Comparison of ENCODE assay signal across 1 cellular context in the genomic region with DNA sequence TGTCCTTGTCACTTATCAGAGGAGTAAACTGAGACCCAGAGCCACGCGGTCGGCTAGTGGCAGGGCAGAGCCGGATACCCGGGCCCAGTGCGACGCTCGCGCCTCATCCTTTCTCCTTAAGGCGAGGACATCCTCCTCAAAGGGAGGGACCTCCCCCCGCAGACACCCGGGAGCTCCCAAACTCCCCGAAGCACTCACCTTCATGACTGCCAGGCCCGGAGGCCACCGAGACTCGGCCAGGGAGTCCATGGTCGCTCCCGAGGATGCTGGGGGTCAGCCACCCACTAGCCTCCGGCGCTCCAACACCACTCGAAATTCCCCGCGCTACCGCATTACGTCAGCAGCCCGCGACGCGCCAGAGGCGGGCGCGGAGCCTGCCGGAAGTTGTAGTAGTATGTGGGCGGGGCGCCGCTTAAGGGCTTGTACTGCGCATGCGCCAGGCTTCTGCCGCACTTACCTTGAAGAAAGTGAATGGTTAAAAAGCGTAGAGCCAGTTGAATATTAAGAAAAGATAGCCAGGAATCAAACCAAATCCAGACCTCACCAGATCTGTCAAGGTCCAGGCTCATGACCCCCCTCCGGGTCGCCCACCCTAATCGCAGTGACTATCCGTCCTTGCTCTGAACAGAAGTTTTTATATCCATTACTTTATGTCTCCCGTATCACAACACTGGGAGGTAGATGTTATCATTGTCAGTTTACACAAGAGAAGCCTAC.
TF ChIP-seq lines count a peak whose summit lies in the region.

A gene with protein sequence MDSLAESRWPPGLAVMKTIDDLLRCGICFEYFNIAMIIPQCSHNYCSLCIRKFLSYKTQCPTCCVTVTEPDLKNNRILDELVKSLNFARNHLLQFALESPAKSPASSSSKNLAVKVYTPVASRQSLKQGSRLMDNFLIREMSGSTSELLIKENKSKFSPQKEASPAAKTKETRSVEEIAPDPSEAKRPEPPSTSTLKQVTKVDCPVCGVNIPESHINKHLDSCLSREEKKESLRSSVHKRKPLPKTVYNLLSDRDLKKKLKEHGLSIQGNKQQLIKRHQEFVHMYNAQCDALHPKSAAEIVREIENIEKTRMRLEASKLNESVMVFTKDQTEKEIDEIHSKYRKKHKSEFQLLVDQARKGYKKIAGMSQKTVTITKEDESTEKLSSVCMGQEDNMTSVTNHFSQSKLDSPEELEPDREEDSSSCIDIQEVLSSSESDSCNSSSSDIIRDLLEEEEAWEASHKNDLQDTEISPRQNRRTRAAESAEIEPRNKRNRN (minus strand): TSS at position 336 of the 717 bp plus-strand sequence. CDS start 87 bp downstream, at position 249.

TF ChIP-seq in K562, 482 proteins besides CTCF, POLR2A, EP300 and RAD21 (continued from another document and continues in another):
- no peak for TF ChIP-seq XRCC5 (IDR thresholded peaks at IDR 0.05; ENCODE audit: low read depth, low read length)
- no peak for TF ChIP-seq PHB (CRISPR knock-in tag; IDR thresholded peaks at IDR 0.05)
- TF ChIP-seq, protein P1, sequence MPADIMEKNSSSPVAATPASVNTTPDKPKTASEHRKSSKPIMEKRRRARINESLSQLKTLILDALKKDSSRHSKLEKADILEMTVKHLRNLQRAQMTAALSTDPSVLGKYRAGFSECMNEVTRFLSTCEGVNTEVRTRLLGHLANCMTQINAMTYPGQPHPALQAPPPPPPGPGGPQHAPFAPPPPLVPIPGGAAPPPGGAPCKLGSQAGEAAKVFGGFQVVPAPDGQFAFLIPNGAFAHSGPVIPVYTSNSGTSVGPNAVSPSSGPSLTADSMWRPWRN (IDR thresholded peaks at IDR 0.05; ENCODE audit: low read depth): no peak
- no peak for TF ChIP-seq SMAD3 (CRISPR knock-in tag; conservative IDR thresholded peaks at IDR 0.05)
- TF ChIP-seq SMARCE1 (IDR thresholded peaks at IDR 0.05): no peak
- peak; percentile 50; the same call in 1 of the 2 replicates for TF ChIP-seq PML (IDR thresholded peaks at IDR 0.05; ENCODE audit: low read length)
- TF ChIP-seq ZNF124 (CRISPR knock-in tag; IDR thresholded peaks at IDR 0.05): no peak
- TF ChIP-seq HOXB6 (CRISPR knock-in tag; IDR thresholded peaks at IDR 0.05; ENCODE audit: borderline replicate concordance): no peak
- TF ChIP-seq, protein P2, sequence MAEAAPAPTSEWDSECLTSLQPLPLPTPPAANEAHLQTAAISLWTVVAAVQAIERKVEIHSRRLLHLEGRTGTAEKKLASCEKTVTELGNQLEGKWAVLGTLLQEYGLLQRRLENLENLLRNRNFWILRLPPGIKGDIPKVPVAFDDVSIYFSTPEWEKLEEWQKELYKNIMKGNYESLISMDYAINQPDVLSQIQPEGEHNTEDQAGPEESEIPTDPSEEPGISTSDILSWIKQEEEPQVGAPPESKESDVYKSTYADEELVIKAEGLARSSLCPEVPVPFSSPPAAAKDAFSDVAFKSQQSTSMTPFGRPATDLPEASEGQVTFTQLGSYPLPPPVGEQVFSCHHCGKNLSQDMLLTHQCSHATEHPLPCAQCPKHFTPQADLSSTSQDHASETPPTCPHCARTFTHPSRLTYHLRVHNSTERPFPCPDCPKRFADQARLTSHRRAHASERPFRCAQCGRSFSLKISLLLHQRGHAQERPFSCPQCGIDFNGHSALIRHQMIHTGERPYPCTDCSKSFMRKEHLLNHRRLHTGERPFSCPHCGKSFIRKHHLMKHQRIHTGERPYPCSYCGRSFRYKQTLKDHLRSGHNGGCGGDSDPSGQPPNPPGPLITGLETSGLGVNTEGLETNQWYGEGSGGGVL (CRISPR knock-in tag; IDR thresholded peaks at IDR 0.05): no peak
- TF ChIP-seq IFI16 (CRISPR knock-in tag; IDR thresholded peaks at IDR 0.05): no peak
- 0 out of 2 replicates have a peak, but pooled peaks have one; percentile 35 for TF ChIP-seq ZSCAN32 (CRISPR knock-in tag; IDR thresholded peaks at IDR 0.05)
- TF ChIP-seq TRIM24 (IDR thresholded peaks at IDR 0.05): no peak
- TF ChIP-seq SUPT5H (IDR thresholded peaks at IDR 0.05): peak; percentile 76
- no peak for TF ChIP-seq ESRRB (CRISPR knock-in tag; IDR thresholded peaks at IDR 0.05; ENCODE audit: borderline replicate concordance)
- TF ChIP-seq, protein P3, sequence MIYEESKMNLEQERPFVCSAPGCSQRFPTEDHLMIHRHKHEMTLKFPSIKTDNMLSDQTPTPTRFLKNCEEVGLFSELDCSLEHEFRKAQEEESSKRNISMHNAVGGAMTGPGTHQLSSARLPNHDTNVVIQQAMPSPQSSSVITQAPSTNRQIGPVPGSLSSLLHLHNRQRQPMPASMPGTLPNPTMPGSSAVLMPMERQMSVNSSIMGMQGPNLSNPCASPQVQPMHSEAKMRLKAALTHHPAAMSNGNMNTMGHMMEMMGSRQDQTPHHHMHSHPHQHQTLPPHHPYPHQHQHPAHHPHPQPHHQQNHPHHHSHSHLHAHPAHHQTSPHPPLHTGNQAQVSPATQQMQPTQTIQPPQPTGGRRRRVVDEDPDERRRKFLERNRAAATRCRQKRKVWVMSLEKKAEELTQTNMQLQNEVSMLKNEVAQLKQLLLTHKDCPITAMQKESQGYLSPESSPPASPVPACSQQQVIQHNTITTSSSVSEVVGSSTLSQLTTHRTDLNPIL (CRISPR knock-in tag; IDR thresholded peaks at IDR 0.05): no peak
- TF ChIP-seq ZNF785 (CRISPR knock-in tag; IDR thresholded peaks at IDR 0.05): no peak
- peak; percentile 100 for TF ChIP-seq CREM (IDR thresholded peaks at IDR 0.05; ENCODE audit: low read depth)
- TF ChIP-seq DMBX1 (CRISPR knock-in tag; IDR thresholded peaks at IDR 0.05; ENCODE audit: borderline replicate concordance): 0 out of 2 replicates have a peak, but pooled peaks have one; percentile 21
- no peak for TF ChIP-seq ASH1L (IDR thresholded peaks at IDR 0.05; ENCODE audit: borderline replicate concordance, low read depth, partially characterized antibody)
- TF ChIP-seq POLR2B (IDR thresholded peaks at IDR 0.05; ENCODE audit: low read depth, partially characterized antibody): peak; percentile 77
- TF ChIP-seq KAT2B (IDR thresholded peaks at IDR 0.05; ENCODE audit: low read depth, low read length): no peak
- peak; percentile 70 for TF ChIP-seq POU5F1 (IDR thresholded peaks at IDR 0.05; ENCODE audit: borderline replicate concordance, low read depth, low read length, partially characterized antibody)
- peak; percentile 93 for TF ChIP-seq MEIS2 (IDR thresholded peaks at IDR 0.05; ENCODE audit: partially characterized antibody)
- TF ChIP-seq ILK (tag; IDR thresholded peaks at IDR 0.05; ENCODE audit: borderline replicate concordance, low read depth): no peak
- TF ChIP-seq, protein P4, sequence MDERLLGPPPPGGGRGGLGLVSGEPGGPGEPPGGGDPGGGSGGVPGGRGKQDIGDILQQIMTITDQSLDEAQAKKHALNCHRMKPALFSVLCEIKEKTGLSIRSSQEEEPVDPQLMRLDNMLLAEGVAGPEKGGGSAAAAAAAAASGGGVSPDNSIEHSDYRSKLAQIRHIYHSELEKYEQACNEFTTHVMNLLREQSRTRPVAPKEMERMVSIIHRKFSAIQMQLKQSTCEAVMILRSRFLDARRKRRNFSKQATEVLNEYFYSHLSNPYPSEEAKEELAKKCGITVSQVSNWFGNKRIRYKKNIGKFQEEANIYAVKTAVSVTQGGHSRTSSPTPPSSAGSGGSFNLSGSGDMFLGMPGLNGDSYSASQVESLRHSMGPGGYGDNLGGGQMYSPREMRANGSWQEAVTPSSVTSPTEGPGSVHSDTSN (CRISPR knock-in tag; IDR thresholded peaks at IDR 0.05; ENCODE audit: low read depth): no peak
- TF ChIP-seq, protein P4 (tag; conservative IDR thresholded peaks at IDR 0.05; ENCODE audit: low read depth): no peak
- no peak for TF ChIP-seq HMG20B (CRISPR knock-in tag; IDR thresholded peaks at IDR 0.05)
- TF ChIP-seq, protein P5, sequence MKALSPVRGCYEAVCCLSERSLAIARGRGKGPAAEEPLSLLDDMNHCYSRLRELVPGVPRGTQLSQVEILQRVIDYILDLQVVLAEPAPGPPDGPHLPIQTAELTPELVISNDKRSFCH (CRISPR knock-in tag; IDR thresholded peaks at IDR 0.05): no peak
- TF ChIP-seq, protein P5 (tag; IDR thresholded peaks at IDR 0.05): peak; percentile 72; the same call in 1 of the 2 replicates
- TF ChIP-seq SAFB2 (IDR thresholded peaks at IDR 0.05; ENCODE audit: borderline replicate concordance, low read depth, low read length, severe bottlenecking): no peak
- TF ChIP-seq ZFX (CRISPR knock-in tag; IDR thresholded peaks at IDR 0.05): peak; percentile 82
- TF ChIP-seq GATAD2B (IDR thresholded peaks at IDR 0.05; ENCODE audit: borderline replicate concordance): no peak
- TF ChIP-seq TOE1 (IDR thresholded peaks at IDR 0.05; ENCODE audit: borderline replicate concordance): no peak; the same call in 1 of the 2 replicates
- TF ChIP-seq TOE1 (CRISPR knock-in tag; IDR thresholded peaks at IDR 0.05; ENCODE audit: borderline replicate concordance, low read depth): no peak
- TF ChIP-seq, protein P6, sequence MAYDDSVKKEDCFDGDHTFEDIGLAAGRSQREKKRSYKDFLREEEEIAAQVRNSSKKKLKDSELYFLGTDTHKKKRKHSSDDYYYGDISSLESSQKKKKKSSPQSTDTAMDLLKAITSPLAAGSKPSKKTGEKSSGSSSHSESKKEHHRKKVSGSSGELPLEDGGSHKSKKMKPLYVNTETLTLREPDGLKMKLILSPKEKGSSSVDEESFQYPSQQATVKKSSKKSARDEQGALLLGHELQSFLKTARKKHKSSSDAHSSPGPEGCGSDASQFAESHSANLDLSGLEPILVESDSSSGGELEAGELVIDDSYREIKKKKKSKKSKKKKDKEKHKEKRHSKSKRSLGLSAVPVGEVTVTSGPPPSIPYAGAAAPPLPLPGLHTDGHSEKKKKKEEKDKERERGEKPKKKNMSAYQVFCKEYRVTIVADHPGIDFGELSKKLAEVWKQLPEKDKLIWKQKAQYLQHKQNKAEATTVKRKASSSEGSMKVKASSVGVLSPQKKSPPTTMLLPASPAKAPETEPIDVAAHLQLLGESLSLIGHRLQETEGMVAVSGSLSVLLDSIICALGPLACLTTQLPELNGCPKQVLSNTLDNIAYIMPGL (CRISPR knock-in tag; IDR thresholded peaks at IDR 0.05): no peak; the same call in 1 of the 2 replicates
- TF ChIP-seq RB1 (IDR thresholded peaks at IDR 0.05; ENCODE audit: low read depth): no peak; the same call in none of the 2 replicates
- TF ChIP-seq CHD2 (IDR thresholded peaks at IDR 0.05; ENCODE audit: low read depth, low read length): no peak
- TF ChIP-seq ZBED1 (IDR thresholded peaks at IDR 0.05): no peak
- no peak for TF ChIP-seq ZNF253 (CRISPR knock-in tag; conservative IDR thresholded peaks at IDR 0.05)
- no peak for TF ChIP-seq PTRF (tag; IDR thresholded peaks at IDR 0.05)
- no peak for TF ChIP-seq ZNF79 (CRISPR knock-in tag; IDR thresholded peaks at IDR 0.05; ENCODE audit: low read depth)
- TF ChIP-seq NFIC (IDR thresholded peaks at IDR 0.05): no peak
- peak; percentile 98 for TF ChIP-seq SAP30 (IDR thresholded peaks at IDR 0.05; ENCODE audit: borderline replicate concordance, insufficient read depth, low read depth, low read length, poor library complexity, severe bottlenecking)
- peak in 2 of 3 experiments; percentile 53 to 59 for TF ChIP-seq YY1 (IDR thresholded peaks at IDR 0.05; ENCODE audit: borderline replicate concordance in 1 of 3, control insufficient read depth in 1 of 3, extremely low read depth in 1 of 3, insufficient read depth in 3 of 3, insufficient read length in 1 of 3, insufficient replicate concordance in 2 of 3, low read depth in 1 of 3, low read length in 2 of 3)
